Comparison of ENCODE assay signal across 22 cellular contexts in the genomic region with DNA sequence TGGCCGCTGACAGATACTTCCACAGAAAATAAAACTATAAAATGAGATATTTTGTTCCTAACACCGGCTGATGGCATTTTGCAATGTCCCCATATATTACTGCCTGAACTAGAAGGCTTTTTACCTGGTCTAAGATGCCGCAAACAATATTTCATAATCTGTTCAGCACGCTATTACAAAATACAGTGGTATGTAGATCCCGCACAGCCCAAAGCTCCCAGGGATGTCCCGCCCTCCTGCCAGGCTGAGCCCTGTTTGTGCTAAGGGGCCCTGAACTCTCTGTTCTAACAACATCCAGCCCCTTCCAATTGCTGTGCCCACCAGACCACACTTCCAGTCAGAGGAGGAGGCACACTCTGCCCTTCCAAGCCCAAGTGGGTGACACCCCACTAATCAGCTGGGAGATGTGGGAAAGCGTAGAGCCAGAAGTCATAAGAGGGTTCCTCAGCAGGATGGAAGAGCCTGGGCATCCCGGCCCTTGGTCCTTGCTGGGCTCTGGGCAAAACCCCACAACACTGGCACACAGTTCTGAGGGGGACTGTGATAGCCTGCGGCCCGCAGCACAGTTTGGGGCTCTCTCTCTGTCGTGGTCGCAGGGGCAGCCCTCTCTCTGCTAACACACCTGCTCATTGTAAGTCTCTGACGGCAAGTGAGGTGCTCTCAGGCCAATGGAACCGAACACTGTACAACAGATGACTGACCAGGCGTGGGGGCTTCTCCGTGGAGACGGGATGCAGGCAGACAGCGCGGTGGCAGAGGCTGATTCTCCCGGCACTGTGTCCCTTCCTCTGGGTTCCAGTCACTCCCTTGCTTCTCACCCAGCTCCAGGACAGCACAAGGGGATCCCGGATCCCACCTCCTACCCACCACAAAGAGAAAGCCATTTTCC.
"Had no signal": no experiment of that assay in that cellular context is flagged by ENCODE, and none has a peak within 500 bp of the region (broad histone marks: within the 10 kb centered on the region; RNA-seq: fewer than 3 reads in every experiment).

No MANE protein-coding gene starts in this region.

- H3K4me1 Mint-ChIP-seq: activated naive CD8-positive, alpha-beta T cell treated with anti-CD3 and anti-CD28 coated beads for 36 hours; natural killer cell; stimulated activated memory B cell treated with anti-CD40 and anti-IgM and Interleukin-4, amounts not matched to agents 10 μg/mL and 1 μg/mL and 100 μg/mL, for 72 hours had no signal

- H3K4me2 ChIP-seq: smooth muscle cell had no signal

- H3K36me3 Mint-ChIP-seq: activated naive CD8-positive, alpha-beta T cell treated with anti-CD3 and anti-CD28 coated beads for 36 hours; natural killer cell; stimulated activated memory B cell treated with anti-CD40 and anti-IgM and Interleukin-4, amounts not matched to agents 10 μg/mL and 1 μg/mL and 100 μg/mL, for 72 hours had no signal

- H3K27ac Mint-ChIP-seq: activated CD8-positive, alpha-beta T cell treated with anti-CD3 and anti-CD28 coated beads, Interleukin-2, amount 10 ng/mL, durations not matched to agents 7 days and 5 days; activated naive CD8-positive, alpha-beta T cell treated with anti-CD3 and anti-CD28 coated beads for 36 hours; natural killer cell; stimulated activated memory B cell treated with anti-CD40 and anti-IgM and Interleukin-4, amounts not matched to agents 10 μg/mL and 1 μg/mL and 100 μg/mL, for 72 hours had no signal

- H3K9me3 Mint-ChIP-seq: activated naive CD8-positive, alpha-beta T cell treated with anti-CD3 and anti-CD28 coated beads for 36 hours; natural killer cell had no signal

- H3K4me1 ChIP-seq: breast epithelium, colonic mucosa, uterus had no signal

- H3K36me3 ChIP-seq: breast epithelium, colonic mucosa, lower lobe of right lung, sigmoid colon, transverse colon, uterus had no signal

- ATAC-seq: activated CD8-positive, alpha-beta T cell treated with anti-CD3 and anti-CD28 coated beads, Interleukin-2, amount 10 ng/mL, durations not matched to agents 7 days and 5 days; left cardiac atrium; lower lobe of right lung; natural killer cell; stimulated activated memory B cell treated with anti-CD40 and anti-IgM and Interleukin-4, amounts not matched to agents 10 μg/mL and 1 μg/mL and 100 μg/mL, for 72 hours had no signal

- H3K9me3 ChIP-seq: breast epithelium, colonic mucosa, heart left ventricle, lower lobe of right lung, sigmoid colon, transverse colon, uterus had no signal

- H3K27me3 ChIP-seq: breast epithelium, colonic mucosa, heart left ventricle, transverse colon, uterus had no signal

- H3K4me3 ChIP-seq: breast epithelium, colonic mucosa, heart left ventricle, lower lobe of right lung, sigmoid colon, smooth muscle cell, transverse colon, uterus had no signal

- H3K4me3 Mint-ChIP-seq: activated CD8-positive, alpha-beta T cell treated with anti-CD3 and anti-CD28 coated beads, Interleukin-2, amount 10 ng/mL, durations not matched to agents 7 days and 5 days; activated naive CD8-positive, alpha-beta T cell treated with anti-CD3 and anti-CD28 coated beads for 36 hours; natural killer cell; stimulated activated memory B cell treated with anti-CD40 and anti-IgM and Interleukin-4, amounts not matched to agents 10 μg/mL and 1 μg/mL and 100 μg/mL, for 72 hours had no signal

- H3K27ac ChIP-seq: breast epithelium, colonic mucosa, epithelial cell of prostate, heart left ventricle, lower lobe of right lung, sigmoid colon, transverse colon, uterus had no signal

- DNase-seq: activated CD4-positive, alpha-beta T cell treated with anti-CD3 and anti-CD28 coated beads for 1 hour; activated CD4-positive, alpha-beta T cell treated with anti-CD3 and anti-CD28 coated beads, Interleukin-2, amount 50 U/mL, for 1 hour; activated CD8-positive, alpha-beta T cell treated with anti-CD3 and anti-CD28 coated beads, Interleukin-2, amount 10 ng/mL, durations not matched to agents 7 days and 5 days; activated naive CD4-positive, alpha-beta T cell treated with Interleukin-2 at 50 U/mL for 16 hours; activated naive CD8-positive, alpha-beta T cell treated with anti-CD3 and anti-CD28 coated beads for 36 hours; activated T-cell treated with anti-CD3 and anti-CD28 coated beads, Interleukin-2, amount 50 U/mL, for 48 hours; amniotic stem cell; colonic mucosa; heart left ventricle; left cardiac atrium; lower lobe of right lung; midbrain; natural killer cell; sigmoid colon; stimulated activated CD4-positive, alpha-beta T cell treated with anti-CD3 and anti-CD28 coated beads, Interleukin-15, amount 100 ng/mL, for 24 hours; T-helper 1 cell; transverse colon; uterus had no signal
